ENCODE assay signal across 18 cellular contexts in the genomic region with DNA sequence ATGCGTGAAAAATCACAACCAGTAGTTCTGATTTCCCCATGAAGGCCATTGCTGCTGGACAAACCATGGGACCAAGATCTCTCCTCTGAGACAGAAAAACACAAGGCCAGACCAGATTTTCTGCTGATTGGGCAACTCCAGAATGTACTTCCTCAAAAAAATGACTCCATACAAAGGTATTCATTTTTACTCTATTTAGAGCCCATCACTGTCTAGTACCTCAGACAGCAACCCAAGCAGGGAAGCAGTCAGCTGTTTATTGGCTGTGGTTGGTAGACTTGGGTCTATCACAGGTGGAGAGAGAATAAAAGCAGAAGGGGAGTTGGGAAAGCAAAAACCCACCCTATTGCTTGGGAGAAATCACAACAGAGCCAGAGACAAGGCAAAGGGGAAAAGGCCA.
DNase-seq lines count a peak whose midpoint lies in the region; ATAC-seq, FAIRE-seq and TF ChIP-seq lines count a peak whose summit lies in the region.
"Had no signal": no experiment of that assay in that cellular context is flagged by ENCODE, and none has a peak within 500 bp of the region (broad histone marks: within the 10 kb centered on the region; RNA-seq: fewer than 3 reads in every experiment).

No MANE protein-coding gene starts in this region.

- no peak overlapping the region for H2AK5ac ChIP-seq in mesenchymal stem cell (ENCODE audit: low read length, severe bottlenecking)

- no peaks in the 10 kb centered on the region for H3K9me2 ChIP-seq in MM.1S (replicated peaks; ENCODE audit: insufficient read depth, low read length)

- ATAC-seq in GM12878 = peak; percentile 54
- ATAC-seq: left ventricle myocardium superior had no signal

- RAD21 ChIA-PET in GM12878 (lab: Charles Lee; ENCODE audit: unreplicated experiment) = interaction anchor here (2.6 kb wide), 1 partner anchor 60 kb away, joined by 10 read pairs; no protein-coding TSS in a partner anchor

- H3K27me3 ChIP-seq in GM12878 (replicated peaks in 1 of 2; ENCODE audit: control insufficient read depth in 2 of 2, insufficient read depth in 2 of 2, low read length in 1 of 2) (no peaks in the 10 kb centered on the region; a peak in 1 of 4 replicates), mesenchymal stem cell (ENCODE audit: control insufficient read depth in 1 of 2, insufficient read depth in 1 of 2, low read length in 2 of 2) (no peaks in the 10 kb centered on the region), MM.1S (replicated peaks; ENCODE audit: insufficient read depth, low read length) (no peaks in the 10 kb centered on the region)
- H3K27me3 ChIP-seq: ascending aorta, SJSA1, testis had no signal

- intact Hi-C loops in GM12878 (cut with micrococcal nuclease; ENCODE audit: unreplicated experiment) = no loop called here

- H3K4ac ChIP-seq in mesenchymal stem cell (ENCODE audit: low read depth in 1 of 2, low read length in 2 of 2) = no peak overlapping the region

- no peak for FAIRE-seq in GM12878 (lab: Jason Lieb, UNC)

- no peak overlapping the region for H3K4me2 ChIP-seq in GM12878 (ENCODE audit: control insufficient read depth, insufficient read depth)
- H3K4me2 ChIP-seq in mesenchymal stem cell (ENCODE audit: low read length, poor library complexity, severe bottlenecking) = no peak overlapping the region
- H3K4me2 ChIP-seq in MM.1S (ENCODE audit: low read depth, low read length) = no peak overlapping the region

- no TSS peak for BruUV-seq in GM12878 (replicated peaks; lab: Mats Ljungman, UMichigan)

- no peak overlapping the region for H3K18ac ChIP-seq in mesenchymal stem cell (ENCODE audit: low read depth in 1 of 2, low read length in 2 of 2)

- H4K8ac ChIP-seq in mesenchymal stem cell (ENCODE audit: low read length) = no peak overlapping the region

- no peak overlapping the region for H4K91ac ChIP-seq in mesenchymal stem cell (ENCODE audit: low read length)

- CTCF ChIA-PET in GM12878 (lab: Yijun Ruan, JAX) = interaction anchor here (2.0 to 2.4 kb wide), 2 partner anchors 38 to 61 kb away, joined by 6 to 7 read pairs; no protein-coding TSS in a partner anchor

- H3K4me1 ChIP-seq in GM12878 (ENCODE audit: control insufficient read depth, insufficient read depth, low read length) (no peaks in the 10 kb centered on the region), mesenchymal stem cell (ENCODE audit: control insufficient read depth, insufficient read depth, low read depth, low read length) (no peaks in the 10 kb centered on the region), MM.1S (ENCODE audit: low read length) (no peaks in the 10 kb centered on the region)
- H3K4me1 ChIP-seq: ascending aorta, SJSA1, testis had no signal

- in situ Hi-C loops in GM12878 (cut with MboI) = no loop called here

- no peak overlapping the region for H3K9ac ChIP-seq in GM12878 (ENCODE audit: control insufficient read depth, insufficient read depth, low read length)
- H3K9ac ChIP-seq in mesenchymal stem cell (ENCODE audit: low read length) = no peak overlapping the region
- H3K9ac ChIP-seq in MM.1S (ENCODE audit: low read length) = no peak overlapping the region

- no peaks in the 10 kb centered on the region for H3K79me1 ChIP-seq in mesenchymal stem cell (replicated peaks; ENCODE audit: low read length, poor library complexity, severe bottlenecking)

- no peak overlapping the region for H2BK12ac ChIP-seq in mesenchymal stem cell (ENCODE audit: low read length in 2 of 2)

- no peak for TF ChIP-seq EP300 in GM12878 (IDR thresholded peaks at IDR 0.05; ENCODE audit: borderline replicate concordance in 1 of 2, control insufficient read depth in 1 of 2, low read depth in 2 of 2, low read length in 2 of 2)

- H3K23ac ChIP-seq in mesenchymal stem cell (ENCODE audit: low read length in 2 of 2) = no peak overlapping the region

- H3K36me3 ChIP-seq in GM12878 (ENCODE audit: control insufficient read depth in 2 of 2, insufficient read depth in 2 of 2, low read length in 1 of 2) (no peaks in the 10 kb centered on the region), mesenchymal stem cell (ENCODE audit: control insufficient read depth in 1 of 2, insufficient read depth in 2 of 2, low read depth in 1 of 2, low read length in 2 of 2) (no peaks in the 10 kb centered on the region), MM.1S (replicated peaks; ENCODE audit: insufficient read depth, low read length) (no peaks in the 10 kb centered on the region)
- H3K36me3 ChIP-seq: ascending aorta, SJSA1 had no signal

- no peaks in the 10 kb centered on the region for H3K9me3 ChIP-seq in GM12878 (replicated peaks; ENCODE audit: control insufficient read depth, insufficient read depth, low read length)
- no peaks in the 10 kb centered on the region for H3K9me3 ChIP-seq in mesenchymal stem cell (ENCODE audit: control insufficient read depth, low read length)
- H3K9me3 ChIP-seq in MM.1S (replicated peaks; ENCODE audit: insufficient read depth, low read length) = no peaks in the 10 kb centered on the region
- H3K9me3 ChIP-seq: ascending aorta, SJSA1, testis had no signal

- DNase-seq in ELF-1 (ENCODE audit: low read depth, low spot score) = peak; percentile 5
- DNase-seq in NB4 (ENCODE audit: low read depth) = peak; percentile 66
- DNase-seq in GM12878 (ENCODE audit: low read depth, low spot score) = no peak
- DNase-seq in mesenchymal stem cell = peak; percentile 44
- DNase-seq in MM.1S = no peak
- DNase-seq in DMS114 treated with DMSO at 0.1 percent for 48 hours (lab: John Stamatoyannopoulos, UW; ENCODE audit: unreplicated experiment) = no peak
- no peak for DNase-seq in H4 (ENCODE audit: low spot score)
- DNase-seq in Ammon's horn (ENCODE audit: low spot score) = no peak
- DNase-seq: activated T-cell treated with anti-CD3 and anti-CD28 coated beads, Interleukin-2, amount 50 U/mL, for 24 hours; effector memory CD4-positive, alpha-beta T cell; HCEC 1CT; left ventricle myocardium superior; NCI-H146; NCI-H69; testis; WERI-Rb-1 had no signal

- H2BK120ac ChIP-seq in mesenchymal stem cell (ENCODE audit: low read depth, low read length) = no peak overlapping the region

- no peak overlapping the region for H2BK15ac ChIP-seq in mesenchymal stem cell (ENCODE audit: low read depth, poor library complexity, severe bottlenecking)

- no peak overlapping the region for H3K4me3 ChIP-seq in NB4 (ENCODE audit: low read depth, low read length)
- no peak overlapping the region for H3K4me3 ChIP-seq in GM12878
- H3K4me3 ChIP-seq in mesenchymal stem cell (ENCODE audit: insufficient read depth in 1 of 2, low read depth in 1 of 2, low read length in 2 of 2) = no peak overlapping the region
- H3K4me3 ChIP-seq in MM.1S (ENCODE audit: low read length) = no peak overlapping the region
- H3K4me3 ChIP-seq: ascending aorta, SJSA1, testis had no signal

- H3F3A ChIP-seq in MM.1S (ENCODE audit: insufficient read depth, low read length) = no peaks in the 10 kb centered on the region

- H2BK5ac ChIP-seq in mesenchymal stem cell (ENCODE audit: low read depth, low read length, poor library complexity, severe bottlenecking) = no peak overlapping the region

- no peak for TF ChIP-seq RAD21 in GM12878 (IDR thresholded peaks at IDR 0.05; ENCODE audit: insufficient read depth, low read depth, low read length)

- H3K27ac ChIP-seq in GM12878 (ENCODE audit: control insufficient read depth, insufficient read depth) (no peak overlapping the region), mesenchymal stem cell (ENCODE audit: low read length, poor library complexity, severe bottlenecking) (no peak overlapping the region), MM.1S (ENCODE audit: low read length) (no peak overlapping the region)
- H3K27ac ChIP-seq: ascending aorta, SJSA1, testis, WERI-Rb-1 had no signal

- no peak overlapping the region for H3K14ac ChIP-seq in mesenchymal stem cell (ENCODE audit: low read length in 2 of 2)

- 75% methylated on average over 1 of the region's 1 CpG for whole genome bisulfite sequencing in GM12878 (ENCODE audit: insufficient coverage, insufficient replicate concordance, low lambda C conversion rate, missing lambda C conversion rate)
- 87% methylated on average over 1 of the region's 1 CpG for WGBS in mesenchymal stem cell

- no peak for TF ChIP-seq CTCF in NB4 (IDR thresholded peaks at IDR 0.05; ENCODE audit: low read depth, low read length)
- no peak for TF ChIP-seq CTCF in GM12878 (IDR thresholded peaks at IDR 0.05 in 2 of 3, conservative IDR thresholded peaks at IDR 0.05 in 1 of 3; ENCODE audit: control insufficient read depth in 2 of 3, extremely low read depth in 1 of 3, insufficient read depth in 1 of 3, low read depth in 3 of 3, low read length in 3 of 3)
- no peak for TF ChIP-seq CTCF in MM.1S (IDR thresholded peaks at IDR 0.05; ENCODE audit: low read length)

- H3K79me2 ChIP-seq in GM12878 (ENCODE audit: control insufficient read depth, insufficient read depth, low read length) (no peaks in the 10 kb centered on the region), MM.1S (ENCODE audit: low read length) (no peaks in the 10 kb centered on the region)

- no peak overlapping the region for H2AFZ ChIP-seq in GM12878 (ENCODE audit: control insufficient read depth, low read depth, low read length)
- H2AFZ ChIP-seq in mesenchymal stem cell (ENCODE audit: low read depth, low read length) = no peak overlapping the region
- no peak overlapping the region for H2AFZ ChIP-seq in MM.1S (ENCODE audit: low read length)

- POLR2A ChIA-PET in GM12878 (lab: Charles Lee) = no interaction called here

- H4K20me1 ChIP-seq in GM12878 (ENCODE audit: control insufficient read depth, insufficient read depth) (no peaks in the 10 kb centered on the region), MM.1S (ENCODE audit: insufficient read depth, low read length) (no peaks in the 10 kb centered on the region)

- SMC1A ChIA-PET in GM12878 (lab: Charles Lee; ENCODE audit: uncharacterized antibody, unreplicated experiment) = interaction anchor here (1.1 to 1.6 kb wide), 2 partner anchors 55 to 61 kb away, joined by 3 to 6 read pairs; no protein-coding TSS in a partner anchor

- TF ChIP-seq POLR2A in NB4 (IDR thresholded peaks at IDR 0.05; ENCODE audit: extremely low read depth, insufficient read length) (no peak), GM12878 (IDR thresholded peaks at IDR 0.05; ENCODE audit: low read depth, low read length) (no peak)

TF ChIP-seq in GM12878, 131 proteins besides CTCF, POLR2A, EP300 and RAD21 (continues in another document):
- no peak for TF ChIP-seq SMARCA5 (IDR thresholded peaks at IDR 0.05)

Comparison
In these comparisons a context has a peak if more than half of its experiments do, and no peak if none do; other contexts are left out.
1. DNase-seq: peak in ELF-1 (single experiment), NB4 (single experiment) and mesenchymal stem cell (single experiment); none in GM12878 (single experiment), MM.1S (single experiment), DMS114 treated with DMSO at 0.1 percent for 48 hours (single experiment), H4 (single experiment) and Ammon's horn (single experiment).